Comparison of ENCODE assay signal across 2 cellular contexts in the genomic region with DNA sequence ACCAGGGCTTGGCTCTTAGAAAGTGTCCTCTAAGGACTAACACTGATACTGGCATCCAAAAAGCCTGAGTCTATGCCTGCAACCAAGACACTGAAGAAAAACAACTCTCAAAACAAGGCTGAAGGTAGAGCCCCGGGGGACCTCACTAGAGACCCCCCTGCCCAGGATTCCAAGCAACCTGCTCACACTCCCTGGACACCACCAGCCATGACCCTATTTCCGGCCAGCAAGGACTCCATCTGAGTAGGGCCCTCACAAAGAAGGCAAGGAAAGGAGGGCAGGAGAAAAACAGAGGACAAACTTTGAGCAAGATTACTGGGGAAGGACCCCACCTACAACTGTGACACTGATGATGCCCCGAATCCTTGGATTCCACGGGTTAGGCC.
TF ChIP-seq lines count a peak whose summit lies in the region.

No MANE protein-coding gene starts in this region.

TF ChIP-seq in IMR-90, 13 proteins besides CTCF, POLR2A, EP300 and RAD21:
- TF ChIP-seq, protein P1, sequence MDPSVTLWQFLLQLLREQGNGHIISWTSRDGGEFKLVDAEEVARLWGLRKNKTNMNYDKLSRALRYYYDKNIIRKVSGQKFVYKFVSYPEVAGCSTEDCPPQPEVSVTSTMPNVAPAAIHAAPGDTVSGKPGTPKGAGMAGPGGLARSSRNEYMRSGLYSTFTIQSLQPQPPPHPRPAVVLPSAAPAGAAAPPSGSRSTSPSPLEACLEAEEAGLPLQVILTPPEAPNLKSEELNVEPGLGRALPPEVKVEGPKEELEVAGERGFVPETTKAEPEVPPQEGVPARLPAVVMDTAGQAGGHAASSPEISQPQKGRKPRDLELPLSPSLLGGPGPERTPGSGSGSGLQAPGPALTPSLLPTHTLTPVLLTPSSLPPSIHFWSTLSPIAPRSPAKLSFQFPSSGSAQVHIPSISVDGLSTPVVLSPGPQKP (IDR thresholded peaks at IDR 0.05; ENCODE audit: borderline replicate concordance, low read depth, low read length), result no peak
- no peak for TF ChIP-seq FOS (IDR thresholded peaks at IDR 0.05; ENCODE audit: low read depth, low read length)
- no peak for TF ChIP-seq MAZ (IDR thresholded peaks at IDR 0.05; ENCODE audit: borderline replicate concordance, low read depth, low read length)
- TF ChIP-seq RCOR1 (IDR thresholded peaks at IDR 0.05; ENCODE audit: insufficient replicate concordance, low read length), result no peak
- no peak for TF ChIP-seq SMC3 (IDR thresholded peaks at IDR 0.05; ENCODE audit: low read depth, low read length)
- no peak for TF ChIP-seq RFX5 (IDR thresholded peaks at IDR 0.05; ENCODE audit: low read depth, low read length)
- no peak for TF ChIP-seq CEBPB (IDR thresholded peaks at IDR 0.05; ENCODE audit: low read depth, low read length)
- TF ChIP-seq BHLHE40 (IDR thresholded peaks at IDR 0.05; ENCODE audit: low read depth, low read length), result no peak
- no peak for TF ChIP-seq MXI1 (IDR thresholded peaks at IDR 0.05; ENCODE audit: borderline replicate concordance, low read depth, low read length)
- no peak for TF ChIP-seq CHD1 (IDR thresholded peaks at IDR 0.05; ENCODE audit: low read depth, low read length)
TF ChIP-seq in IMR-90: peak in this region for 0.

TF ChIP-seq in GM23338, 12 proteins besides CTCF, POLR2A, EP300 and RAD21 (continued from another document):
- TF ChIP-seq, protein P2, sequence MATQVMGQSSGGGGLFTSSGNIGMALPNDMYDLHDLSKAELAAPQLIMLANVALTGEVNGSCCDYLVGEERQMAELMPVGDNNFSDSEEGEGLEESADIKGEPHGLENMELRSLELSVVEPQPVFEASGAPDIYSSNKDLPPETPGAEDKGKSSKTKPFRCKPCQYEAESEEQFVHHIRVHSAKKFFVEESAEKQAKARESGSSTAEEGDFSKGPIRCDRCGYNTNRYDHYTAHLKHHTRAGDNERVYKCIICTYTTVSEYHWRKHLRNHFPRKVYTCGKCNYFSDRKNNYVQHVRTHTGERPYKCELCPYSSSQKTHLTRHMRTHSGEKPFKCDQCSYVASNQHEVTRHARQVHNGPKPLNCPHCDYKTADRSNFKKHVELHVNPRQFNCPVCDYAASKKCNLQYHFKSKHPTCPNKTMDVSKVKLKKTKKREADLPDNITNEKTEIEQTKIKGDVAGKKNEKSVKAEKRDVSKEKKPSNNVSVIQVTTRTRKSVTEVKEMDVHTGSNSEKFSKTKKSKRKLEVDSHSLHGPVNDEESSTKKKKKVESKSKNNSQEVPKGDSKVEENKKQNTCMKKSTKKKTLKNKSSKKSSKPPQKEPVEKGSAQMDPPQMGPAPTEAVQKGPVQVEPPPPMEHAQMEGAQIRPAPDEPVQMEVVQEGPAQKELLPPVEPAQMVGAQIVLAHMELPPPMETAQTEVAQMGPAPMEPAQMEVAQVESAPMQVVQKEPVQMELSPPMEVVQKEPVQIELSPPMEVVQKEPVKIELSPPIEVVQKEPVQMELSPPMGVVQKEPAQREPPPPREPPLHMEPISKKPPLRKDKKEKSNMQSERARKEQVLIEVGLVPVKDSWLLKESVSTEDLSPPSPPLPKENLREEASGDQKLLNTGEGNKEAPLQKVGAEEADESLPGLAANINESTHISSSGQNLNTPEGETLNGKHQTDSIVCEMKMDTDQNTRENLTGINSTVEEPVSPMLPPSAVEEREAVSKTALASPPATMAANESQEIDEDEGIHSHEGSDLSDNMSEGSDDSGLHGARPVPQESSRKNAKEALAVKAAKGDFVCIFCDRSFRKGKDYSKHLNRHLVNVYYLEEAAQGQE (IDR thresholded peaks at IDR 0.05; ENCODE audit: unreplicated experiment), result no peak
- TF ChIP-seq, protein P3, sequence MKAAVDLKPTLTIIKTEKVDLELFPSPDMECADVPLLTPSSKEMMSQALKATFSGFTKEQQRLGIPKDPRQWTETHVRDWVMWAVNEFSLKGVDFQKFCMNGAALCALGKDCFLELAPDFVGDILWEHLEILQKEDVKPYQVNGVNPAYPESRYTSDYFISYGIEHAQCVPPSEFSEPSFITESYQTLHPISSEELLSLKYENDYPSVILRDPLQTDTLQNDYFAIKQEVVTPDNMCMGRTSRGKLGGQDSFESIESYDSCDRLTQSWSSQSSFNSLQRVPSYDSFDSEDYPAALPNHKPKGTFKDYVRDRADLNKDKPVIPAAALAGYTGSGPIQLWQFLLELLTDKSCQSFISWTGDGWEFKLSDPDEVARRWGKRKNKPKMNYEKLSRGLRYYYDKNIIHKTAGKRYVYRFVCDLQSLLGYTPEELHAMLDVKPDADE (IDR thresholded peaks at IDR 0.05), result no peak
- no peak for TF ChIP-seq EZH2phosphoT487 (IDR thresholded peaks at IDR 0.05; ENCODE audit: unreplicated experiment)
